ENCODE assay signal across 9 cellular contexts in genomic region chr12:91367234-91367849, GRCh38.
A peak's percentile ranks its signal among the peaks of the same experiment; 100 is the strongest.
DNase-seq lines count a peak whose midpoint lies in the region; ATAC-seq and TF ChIP-seq lines count a peak whose summit lies in the region.
"Had no signal": no experiment of that assay in that cellular context is flagged by ENCODE, and none has a peak within 500 bp of the region (broad histone marks: within the 10 kb centered on the region; RNA-seq: fewer than 3 reads in every experiment).

No MANE protein-coding gene starts in this region.

- intact Hi-C loops in transverse colon (cut with DNase I; ENCODE audit: low total_unique reads): loop anchor here (10.0 kb wide), 1 partner anchor 1287 kb away; no protein-coding TSS in a partner anchor

- no peak overlapping the region for H2AK5ac ChIP-seq in H9 (ENCODE audit: insufficient read length, low read length)

- H3K56ac ChIP-seq in H9 (ENCODE audit: insufficient read length, low read depth, low read length): no peak overlapping the region

- no peaks in the 10 kb centered on the region for H3K9me3 ChIP-seq in H9 (ENCODE audit: control insufficient read depth, low read depth, low read length)
- no peaks in the 10 kb centered on the region for H3K9me3 ChIP-seq in WERI-Rb-1 (ENCODE audit: severe bottlenecking)
- H3K9me3 ChIP-seq in liver (ENCODE audit: control insufficient read depth in 4 of 4, low read length in 3 of 4): no peaks in the 10 kb centered on the region
- no peaks in the 10 kb centered on the region for H3K9me3 ChIP-seq in transverse colon
- no peaks in the 10 kb centered on the region for H3K9me3 ChIP-seq in MG63
- H3K9me3 ChIP-seq: SJSA1 had no signal

- no CpG with 5 or more reads among the region's 2 CpGs for WGBS in H9 (ENCODE audit: extremely low coverage, insufficient read length, low lambda C conversion rate)
- WGBS in liver: 60% methylated on average over 2 of the region's 2 CpGs
- WGBS in transverse colon (ENCODE audit: low coverage in 1 of 2), 2 donors: 66 to 75% methylated on average over 2 of the region's 2 CpGs

- in situ Hi-C loops in transverse colon (cut with MboI; ENCODE audit: low pct_ligation_motif_present in 1 of 4, low pct_unique_long_range_greater_than_20kb in 1 of 4, low sequenced_read_pairs in 3 of 4): loop anchor here (10.0 to 25.0 kb wide), 3 partner anchors 380 to 1277 kb away; no protein-coding TSS in a partner anchor

- H3T11ph ChIP-seq in H9 (ENCODE audit: low read length): no peak overlapping the region

- H2BK20ac ChIP-seq in H9 (ENCODE audit: low read depth, low read length, poor library complexity, severe bottlenecking): no peak overlapping the region

- H2BK15ac ChIP-seq in H9 (ENCODE audit: low read depth, low read length): no peak overlapping the region

- H3K4me3 ChIP-seq in WERI-Rb-1 (ENCODE audit: low read depth, low read length) (no peak overlapping the region), liver (ENCODE audit: low read depth in 1 of 3, low read length in 3 of 3) (no peak overlapping the region), transverse colon (no peak overlapping the region), MG63 (no peak overlapping the region)
- H3K4me3 ChIP-seq: SJSA1 had no signal

- no peak overlapping the region for H2BK12ac ChIP-seq in H9 (ENCODE audit: insufficient read length, low read depth, low read length)

- no peaks in the 10 kb centered on the region for H3K36me3 ChIP-seq in WERI-Rb-1
- H3K36me3 ChIP-seq in liver (ENCODE audit: control insufficient read depth in 4 of 4, insufficient read depth in 3 of 4, low read depth in 1 of 4, low read length in 3 of 4): no peaks in the 10 kb centered on the region
- no peaks in the 10 kb centered on the region for H3K36me3 ChIP-seq in transverse colon
- no peaks in the 10 kb centered on the region for H3K36me3 ChIP-seq in MG63
- H3K36me3 ChIP-seq: SJSA1 had no signal

- H3K4me1 ChIP-seq in H9 (ENCODE audit: insufficient read depth, low read length): no peaks in the 10 kb centered on the region; the same call in 1 of the 2 replicates
- H3K4me1 ChIP-seq in liver (ENCODE audit: control insufficient read depth in 4 of 4, insufficient read depth in 4 of 4, low read length in 3 of 4): no peaks in the 10 kb centered on the region
- peaks cover 0 to 4% (median 0%) of the 10 kb centered on the region in 4 donors for H3K4me1 ChIP-seq in transverse colon
- H3K4me1 ChIP-seq: SJSA1 had no signal

- H3K79me2 ChIP-seq in H9 (ENCODE audit: insufficient read depth, low read length): no peaks in the 10 kb centered on the region

- H3K4ac ChIP-seq in H9 (ENCODE audit: low read depth, low read length): no peak overlapping the region

- no peak overlapping the region for H2BK120ac ChIP-seq in H9 (ENCODE audit: low read depth, low read length, poor library complexity, severe bottlenecking)

- TF ChIP-seq EP300 in transverse colon (IDR thresholded peaks at IDR 0.05; ENCODE audit: low read depth): no peak

- H3K9ac ChIP-seq in H9 (ENCODE audit: extremely low read depth, insufficient read length, low read length) (no peak overlapping the region), liver (ENCODE audit: low read depth in 1 of 2, low read length in 2 of 2) (no peak overlapping the region)

- H3K14ac ChIP-seq in H9 (ENCODE audit: insufficient read depth, low read length): no peak overlapping the region

- H2AFZ ChIP-seq in H9 (ENCODE audit: low read length): no peak overlapping the region

- no peak overlapping the region for H4K5ac ChIP-seq in H9 (ENCODE audit: insufficient read length, low read depth, low read length)

- no peaks in the 10 kb centered on the region; a peak in 2 of 7 replicates for H3K36me3 Mint-ChIP-seq in H9 (ENCODE audit: insufficient read depth in 1 of 3, low read depth in 3 of 3)

- H3K23ac ChIP-seq in H9 (ENCODE audit: insufficient read length, low read depth, low read length): no peak overlapping the region

- H4K91ac ChIP-seq in H9 (ENCODE audit: insufficient read length, low read depth, low read length): no peak overlapping the region

- H3K4me2 ChIP-seq in H9 (ENCODE audit: insufficient read depth, insufficient read length, low read length): no peak overlapping the region

- H3K18ac ChIP-seq in H9 (ENCODE audit: insufficient read length, low read depth, low read length): no peak overlapping the region

- no peak overlapping the region for H2BK5ac ChIP-seq in H9 (ENCODE audit: insufficient read length, low read length)

- no peaks in the 10 kb centered on the region for H3K79me1 ChIP-seq in H9 (ENCODE audit: insufficient read depth, low read depth, low read length, poor library complexity, severe bottlenecking)

- TF ChIP-seq POLR2A in transverse colon (IDR thresholded peaks at IDR 0.05): no peak

- H4K8ac ChIP-seq in H9 (replicated peaks; ENCODE audit: insufficient read length, low read depth, low read length): no peak overlapping the region

- H3K4me1 Mint-ChIP-seq in H9: peaks cover 24 to 37% of the 10 kb centered on the region in 2 experiments

- H3K23me2 ChIP-seq in H9 (ENCODE audit: insufficient read length, low read depth, low read length, poor library complexity, severe bottlenecking): no peaks in the 10 kb centered on the region

- DNase-seq in H9 (no peak), WERI-Rb-1 (no peak), ureter (ENCODE audit: low spot score) (no peak), transverse colon (no peak), MG63 (no peak)

- peak; percentile 63 for TF ChIP-seq CTCF in C4-2B (conservative IDR thresholded peaks at IDR 0.05)
- TF ChIP-seq CTCF in H9 (conservative IDR thresholded peaks at IDR 0.05): peak; percentile 64
- 0 out of 2 replicates have a peak, but pooled peaks have one; percentile 12 for TF ChIP-seq CTCF in WERI-Rb-1 (IDR thresholded peaks at IDR 0.05; ENCODE audit: low read depth, low read length)
- TF ChIP-seq CTCF in liver (IDR thresholded peaks at IDR 0.05; ENCODE audit: low read depth, low read length, missing input control): peak; percentile 37
- TF ChIP-seq CTCF in transverse colon (IDR thresholded peaks at IDR 0.05): peak in 2 of 5 experiments; percentile 12 to 21

- no peak overlapping the region for H3K27ac Mint-ChIP-seq in H9

- TF ChIP-seq RAD21 in liver (IDR thresholded peaks at IDR 0.05): peak; percentile 58 to 68

- H3K9me3 Mint-ChIP-seq in H9: no peaks in the 10 kb centered on the region

- H3K27me3 Mint-ChIP-seq in H9 (ENCODE audit: low read depth): no peaks in the 10 kb centered on the region

- no peaks in the 10 kb centered on the region for H4K20me1 ChIP-seq in H9 (ENCODE audit: control insufficient read depth, insufficient read depth, insufficient read length)

- H3K27ac ChIP-seq in C4-2B (no peak overlapping the region), H9 (ENCODE audit: insufficient read length, low read depth, low read length) (no peak overlapping the region), WERI-Rb-1 (no peak overlapping the region), liver (ENCODE audit: low read depth in 1 of 2, low read length in 2 of 2) (no peak overlapping the region), transverse colon (no peak overlapping the region)
- H3K27ac ChIP-seq: SJSA1 had no signal

- no peak for ATAC-seq in HG03280 (IDR thresholded peaks at IDR 0.05; ENCODE audit: unreplicated experiment)

- H3K4me3 Mint-ChIP-seq in H9: no peak overlapping the region

- H3K27me3 ChIP-seq in H9 (ENCODE audit: insufficient read depth, low read length) (no peaks in the 10 kb centered on the region), WERI-Rb-1 (ENCODE audit: insufficient read depth, low read depth, severe bottlenecking) (no peaks in the 10 kb centered on the region), liver (ENCODE audit: control insufficient read depth in 4 of 4, insufficient read depth in 4 of 4, low read length in 3 of 4) (no peaks in the 10 kb centered on the region), transverse colon (no peaks in the 10 kb centered on the region), MG63 (no peaks in the 10 kb centered on the region; the same call in none of the 2 replicates)
- H3K27me3 ChIP-seq: SJSA1 had no signal

TF ChIP-seq in liver, 16 proteins besides CTCF, POLR2A, EP300 and RAD21:
- TF ChIP-seq NR2F2 (IDR thresholded peaks at IDR 0.05) (no peak), FOXA1 (IDR thresholded peaks at IDR 0.05) (no peak), HNF4G (IDR thresholded peaks at IDR 0.05) (no peak), YY1 (IDR thresholded peaks at IDR 0.05) (no peak), TAF1 (conservative IDR thresholded peaks at IDR 0.05) (no peak), EGR1 (IDR thresholded peaks at IDR 0.05; ENCODE audit: low read depth in 2 of 2) (no peak), SP1 (IDR thresholded peaks at IDR 0.05) (no peak), HNF4A (conservative IDR thresholded peaks at IDR 0.05) (no peak), RXRA (IDR thresholded peaks at IDR 0.05) (no peak), ZBTB33 (IDR thresholded peaks at IDR 0.05) (no peak), GABPA (IDR thresholded peaks at IDR 0.05 in 1 of 2, conservative IDR thresholded peaks at IDR 0.05 in 1 of 2) (no peak)
